ENCODE assay signal across 32 cellular contexts in the genomic region with DNA sequence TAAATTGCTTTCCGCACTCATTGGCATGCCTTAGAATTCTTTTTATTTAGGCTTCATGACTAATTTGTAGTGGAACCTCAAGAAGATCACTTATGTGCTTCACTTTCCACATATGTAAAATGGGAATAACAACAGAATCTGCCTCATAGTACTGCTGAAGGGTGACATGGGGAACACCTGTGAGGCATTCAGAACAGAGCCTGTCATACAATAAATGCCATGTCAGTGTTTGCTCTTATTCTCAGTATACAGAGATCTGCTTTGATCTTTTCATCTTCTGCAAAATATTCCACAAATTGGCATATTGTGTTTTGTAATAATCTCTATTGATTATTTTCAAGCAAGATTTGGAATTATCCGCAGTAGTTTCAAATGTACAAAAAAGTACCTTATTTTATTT.
"Had no signal": no experiment of that assay in that cellular context is flagged by ENCODE, and none has a peak within 500 bp of the region (broad histone marks: within the 10 kb centered on the region; RNA-seq: fewer than 3 reads in every experiment).

No MANE protein-coding gene starts in this region.

- H3K27me3 ChIP-seq: ascending aorta, cardiac muscle cell had no signal

- ATAC-seq: activated CD4-positive, alpha-beta T cell treated with anti-CD3 and anti-CD28 coated beads for 36 hours; activated CD8-positive, alpha-beta memory T cell treated with anti-CD3 and anti-CD28 coated beads, Interleukin-2, amount 10 ng/mL, durations not matched to agents 7 days and 5 days; activated CD8-positive, alpha-beta T cell treated with anti-CD3 and anti-CD28 coated beads, Interleukin-2, amount 10 ng/mL, durations not matched to agents 7 days and 5 days; activated naive CD4-positive, alpha-beta T cell treated with anti-CD3 and anti-CD28 coated beads, Interleukin-2, amount 50 U/mL, for 72 hours; activated naive CD8-positive, alpha-beta T cell treated with anti-CD3 and anti-CD28 coated beads, Interleukin-2, amount 50 U/mL, for 24 hours had no signal

- FAIRE-seq: bronchial epithelial cell, TTC549 had no signal

- H3K4me1 ChIP-seq: ascending aorta had no signal

- H3K4me3 ChIP-seq: ascending aorta, cardiac muscle cell had no signal

- H3K27ac ChIP-seq: ascending aorta, cardiac muscle cell, VCaP had no signal

- H3K9me3 ChIP-seq: ascending aorta had no signal

- DNase-seq: activated B cell treated with CpG ODN at 0.5 μM for 24 hours; activated CD4-positive, alpha-beta memory T cell treated with anti-CD3 and anti-CD28 coated beads, Interleukin-2, amount 10 ng/mL, durations not matched to agents 7 days and 5 days; activated CD4-positive, alpha-beta T cell treated with anti-CD3 and anti-CD28 coated beads for 1 hour; activated CD4-positive, alpha-beta T cell treated with anti-CD3 and anti-CD28 coated beads for 36 hours; activated CD4-positive, alpha-beta T cell treated with anti-CD3 and anti-CD28 coated beads for 48 hours; activated CD4-positive, alpha-beta T cell treated with anti-CD3 and anti-CD28 coated beads, Interleukin-2, amount 10 ng/mL, durations not matched to agents 7 days and 5 days; activated CD4-positive, alpha-beta T cell treated with anti-CD3 and anti-CD28 coated beads, Interleukin-2, amount 50 U/mL, for 48 hours; activated CD8-positive, alpha-beta memory T cell treated with anti-CD3 and anti-CD28 coated beads for 24 hours; activated CD8-positive, alpha-beta memory T cell treated with anti-CD3 and anti-CD28 coated beads, Interleukin-2, amount 10 ng/mL, durations not matched to agents 7 days and 5 days; activated CD8-positive, alpha-beta memory T cell treated with anti-CD3 and anti-CD28 coated beads, Interleukin-2, amount 50 U/mL, for 48 hours; activated CD8-positive, alpha-beta T cell treated with anti-CD3 and anti-CD28 coated beads, Interleukin-2, amount 10 ng/mL, durations not matched to agents 7 days and 5 days; activated effector memory CD4-positive, alpha-beta T cell treated with Interleukin-2 at 50 U/mL for 16 hours; activated gamma-delta T cell; activated naive CD4-positive, alpha-beta T cell treated with anti-CD3 and anti-CD28 coated beads for 36 hours; activated naive CD4-positive, alpha-beta T cell treated with anti-CD3 and anti-CD28 coated beads, Interleukin-2, amount 50 U/mL, for 16 hours; activated naive CD8-positive, alpha-beta T cell treated with anti-CD3 and anti-CD28 coated beads, Interleukin-2, amount 10 ng/mL, durations not matched to agents 7 days and 5 days; activated naive CD8-positive, alpha-beta T cell treated with anti-CD3 and anti-CD28 coated beads, Interleukin-2, amount 50 U/mL, for 24 hours; activated T-cell treated with anti-CD3 and anti-CD28 coated beads, Interleukin-2, amount 50 U/mL, for 24 hours; activated T-cell treated with anti-CD3 and anti-CD28 coated beads, Interleukin-2, amount 50 U/mL, for 48 hours; amygdala; anterior cingulate cortex; caudate nucleus; cerebellar nuclear complex; T-helper 1 cell; T-helper 2 cell; T-helper 9 cell had no signal

- H3K36me3 ChIP-seq: ascending aorta, cardiac muscle cell had no signal
